12 cellular contexts compared by ENCODE assay signal in genomic region chr17:82645516-82645915, GRCh38. TPM values are rescaled to one million over a fixed set of nuclear protein-coding genes. Genes with fewer than 3 reads are reported as not detected.
DNase-seq lines count a peak whose midpoint lies in the region; ATAC-seq and TF ChIP-seq lines count a peak whose summit lies in the region.
"Had no signal": no experiment of that assay in that cellular context is flagged by ENCODE, and none has a peak within 500 bp of the region (broad histone marks: within the 10 kb centered on the region; RNA-seq: fewer than 3 reads in every experiment).

No MANE protein-coding gene starts in this region.

- WGBS in body of pancreas, 2 donors, result 85 to 89% methylated on average over 4 of the region's 4 CpGs

- POLR2A ChIA-PET in CD4-positive, alpha-beta memory T cell (lab: Charles Lee; ENCODE audit: partially characterized antibody), result no interaction called here
- POLR2A ChIA-PET in naive thymus-derived CD4-positive, alpha-beta T cell (lab: Charles Lee), result no interaction called here

- no peak for ATAC-seq in GM23338
- ATAC-seq in naive thymus-derived CD4-positive, alpha-beta T cell, result no peak
- ATAC-seq in GM21447 (IDR thresholded peaks at IDR 0.05; ENCODE audit: unreplicated experiment), result no peak
- ATAC-seq in body of pancreas, result no peak
- ATAC-seq: left lobe of liver had no signal

- peaks cover 15% of the 10 kb centered on the region; the same call in 1 of the 2 replicates for H3F3A ChIP-seq in GM23338 (replicated peaks; ENCODE audit: low read depth)

- no peak for DNase-seq in CD4-positive, alpha-beta memory T cell
- no peak for DNase-seq in GM23338 (ENCODE audit: low spot score)
- DNase-seq in naive thymus-derived CD4-positive, alpha-beta T cell, result no peak
- no peak for DNase-seq in dermis blood vessel endothelial cell
- DNase-seq in body of pancreas, result no peak
- DNase-seq: amygdala; effector CD8-positive, alpha-beta T cell; NCI-H82; occipital lobe had no signal

- H3K4me3 Mint-ChIP-seq in CD4-positive, alpha-beta memory T cell, result peak overlapping the region in 7 of 8 donors; percentile 22 to 84 (median 51)
- H3K4me3 Mint-ChIP-seq in GM23338, result peak overlapping the region; percentile 86; the same call in 2 of the 3 replicates
- H3K4me3 Mint-ChIP-seq in activated naive CD8-positive, alpha-beta T cell, result peak overlapping the region; percentile 85
- peak overlapping the region; percentile 49 to 92 (median 78) for H3K4me3 Mint-ChIP-seq in naive thymus-derived CD4-positive, alpha-beta T cell

- CTCF ChIA-PET in CD4-positive, alpha-beta memory T cell (lab: Charles Lee; ENCODE audit: partially characterized antibody), result no interaction called here
- CTCF ChIA-PET in naive thymus-derived CD4-positive, alpha-beta T cell (lab: Charles Lee), result no interaction called here

- H3K27ac Mint-ChIP-seq in CD4-positive, alpha-beta memory T cell, result peak overlapping the region in 2 of 7 donors; percentile 30 to 86
- H3K27ac Mint-ChIP-seq in GM23338, result no peak overlapping the region
- H3K27ac Mint-ChIP-seq in activated naive CD8-positive, alpha-beta T cell, result peak overlapping the region; percentile 41
- H3K27ac Mint-ChIP-seq in naive thymus-derived CD4-positive, alpha-beta T cell, result peak overlapping the region in 3 of 9 donors; percentile 21 to 33 (median 28)

- intact Hi-C loops in CD4-positive, alpha-beta memory T cell (cut with micrococcal nuclease), result no loop called here
- intact Hi-C loops in naive thymus-derived CD4-positive, alpha-beta T cell (cut with micrococcal nuclease), result loop anchor here in 1 of 2 donors (10.0 kb wide), 1 partner anchor 151 kb away; no protein-coding TSS in a partner anchor
- intact Hi-C loops in body of pancreas (cut with DNase I), result no loop called here

- no peaks in the 10 kb centered on the region for H3K9me3 ChIP-seq in CD4-positive, alpha-beta memory T cell (ENCODE audit: control insufficient read depth in 1 of 2, low read length in 2 of 2)
- H3K9me3 ChIP-seq in naive thymus-derived CD4-positive, alpha-beta T cell (ENCODE audit: control insufficient read depth in 2 of 3, low read length in 3 of 3), result no peaks in the 10 kb centered on the region
- H3K9me3 ChIP-seq in body of pancreas, result no peaks in the 10 kb centered on the region

- H3K4me3 ChIP-seq in CD4-positive, alpha-beta memory T cell (ENCODE audit: low read length in 2 of 2), result no peak overlapping the region
- H3K4me3 ChIP-seq in GM23338 (no peak overlapping the region), body of pancreas (no peak overlapping the region)
- no peak overlapping the region for H3K4me3 ChIP-seq in naive thymus-derived CD4-positive, alpha-beta T cell (ENCODE audit: low read length)

- H2AFZ ChIP-seq in GM23338, result no peak overlapping the region

- peaks cover 50% of the 10 kb centered on the region for H4K20me1 ChIP-seq in GM23338 (replicated peaks; ENCODE audit: insufficient read depth)

- peaks cover 21 to 33% of the 10 kb centered on the region in 2 donors for H3K36me3 Mint-ChIP-seq in CD4-positive, alpha-beta memory T cell
- H3K36me3 Mint-ChIP-seq in GM23338 (ENCODE audit: low read depth), result peaks cover 36% of the 10 kb centered on the region
- peaks cover 2% of the 10 kb centered on the region for H3K36me3 Mint-ChIP-seq in activated naive CD8-positive, alpha-beta T cell
- peaks cover 0 to 20% (median 9%) of the 10 kb centered on the region in 5 donors for H3K36me3 Mint-ChIP-seq in naive thymus-derived CD4-positive, alpha-beta T cell

- no peak overlapping the region for H3K27ac ChIP-seq in CD4-positive, alpha-beta memory T cell (ENCODE audit: low read depth, low read length)
- no peak overlapping the region for H3K27ac ChIP-seq in GM23338 (ENCODE audit: low read depth)
- no peak overlapping the region for H3K27ac ChIP-seq in naive thymus-derived CD4-positive, alpha-beta T cell (ENCODE audit: low read depth, low read length)
- H3K27ac ChIP-seq in body of pancreas, result no peak overlapping the region

- peaks cover 19 to 50% (median 29%) of the 10 kb centered on the region in 4 donors for H3K4me1 Mint-ChIP-seq in CD4-positive, alpha-beta memory T cell
- H3K4me1 Mint-ChIP-seq in GM23338, result peaks cover 8% of the 10 kb centered on the region; the same call in 2 of the 3 replicates
- H3K4me1 Mint-ChIP-seq in activated naive CD8-positive, alpha-beta T cell (ENCODE audit: low read depth), result peaks cover 27% of the 10 kb centered on the region
- peaks cover 23 to 46% (median 38%) of the 10 kb centered on the region in 7 donors for H3K4me1 Mint-ChIP-seq in naive thymus-derived CD4-positive, alpha-beta T cell

- TF ChIP-seq POLR2A in body of pancreas (IDR thresholded peaks at IDR 0.05), result no peak

- H3K79me2 ChIP-seq in GM23338 (replicated peaks; ENCODE audit: insufficient read depth), result peaks cover 72% of the 10 kb centered on the region

- H3K27me3 ChIP-seq in CD4-positive, alpha-beta memory T cell (ENCODE audit: insufficient read depth, low read length), result no peaks in the 10 kb centered on the region
- H3K27me3 ChIP-seq in GM23338 (ENCODE audit: insufficient read depth), result no peaks in the 10 kb centered on the region
- H3K27me3 ChIP-seq in naive thymus-derived CD4-positive, alpha-beta T cell (ENCODE audit: control insufficient read depth in 2 of 2, insufficient read depth in 2 of 2, low read length in 2 of 2), result no peaks in the 10 kb centered on the region
- H3K27me3 ChIP-seq in body of pancreas, result no peaks in the 10 kb centered on the region

- H3K4me2 ChIP-seq in GM23338, result no peak overlapping the region

- no peaks in the 10 kb centered on the region for H3K9me2 ChIP-seq in GM23338 (ENCODE audit: insufficient read depth)

- TF ChIP-seq CTCF in GM23338 (conservative IDR thresholded peaks at IDR 0.05; ENCODE audit: low read depth in 2 of 2) (no peak), body of pancreas (IDR thresholded peaks at IDR 0.05) (no peak)

- H3K36me3 ChIP-seq in CD4-positive, alpha-beta memory T cell (ENCODE audit: insufficient read depth, low read length), result peaks cover 36% of the 10 kb centered on the region
- H3K36me3 ChIP-seq in GM23338 (ENCODE audit: insufficient read depth), result peaks cover 7% of the 10 kb centered on the region; the same call in 1 of the 2 replicates
- peaks cover 0 to 47% (median 16%) of the 10 kb centered on the region in 3 experiments for H3K36me3 ChIP-seq in naive thymus-derived CD4-positive, alpha-beta T cell (ENCODE audit: control insufficient read depth in 2 of 3, insufficient read depth in 3 of 3, low read length in 3 of 3)
- peaks cover 10% of the 10 kb centered on the region in 2 donors for H3K36me3 ChIP-seq in body of pancreas (replicated peaks in 1 of 2; ENCODE audit: insufficient read depth in 1 of 2, low read depth in 2 of 2)

- no peaks in the 10 kb centered on the region for H3K27me3 Mint-ChIP-seq in CD4-positive, alpha-beta memory T cell
- H3K27me3 Mint-ChIP-seq in GM23338 (ENCODE audit: insufficient read depth, low read depth, poor library complexity), result peaks cover 12% of the 10 kb centered on the region
- no peaks in the 10 kb centered on the region for H3K27me3 Mint-ChIP-seq in activated naive CD8-positive, alpha-beta T cell
- H3K27me3 Mint-ChIP-seq in naive thymus-derived CD4-positive, alpha-beta T cell, result no peaks in the 10 kb centered on the region

- H3K4me1 ChIP-seq in CD4-positive, alpha-beta memory T cell (ENCODE audit: insufficient read depth, low read length), result peaks cover 30% of the 10 kb centered on the region
- H3K4me1 ChIP-seq in GM23338 (ENCODE audit: insufficient read depth) (peaks cover 10% of the 10 kb centered on the region; the same call in 1 of the 2 replicates), body of pancreas (peaks cover 66% of the 10 kb centered on the region)
- peaks cover 11 to 25% of the 10 kb centered on the region in 2 donors for H3K4me1 ChIP-seq in naive thymus-derived CD4-positive, alpha-beta T cell (ENCODE audit: control insufficient read depth in 2 of 2, insufficient read depth in 2 of 2, low read length in 2 of 2)

- H3K9me3 Mint-ChIP-seq in CD4-positive, alpha-beta memory T cell, result peaks cover 0 to 2% (median 0%) of the 10 kb centered on the region in 8 donors
- H3K9me3 Mint-ChIP-seq in GM23338, result no peaks in the 10 kb centered on the region
- no peaks in the 10 kb centered on the region for H3K9me3 Mint-ChIP-seq in activated naive CD8-positive, alpha-beta T cell (ENCODE audit: low read depth)
- H3K9me3 Mint-ChIP-seq in naive thymus-derived CD4-positive, alpha-beta T cell, result peaks cover 0 to 2% (median 0%) of the 10 kb centered on the region in 11 donors

RNA-seq across cellular contexts. Expression of gene WDR45B, which starts 2.7 kb away (rescaled TPM):
- total RNA-seq in CD4-positive, alpha-beta memory T cell, result 10 to 100 TPM; 66.3 to 66.7 TPM
- polyA plus RNA-seq in CD4-positive, alpha-beta memory T cell, result 10 to 100 TPM; 35.1 to 48.4 TPM
- total RNA-seq in GM23338 (2014; rRNA removed; shearing (Covaris generic)), result 96.4 and 97.6 TPM in 2 replicates
- polyA plus RNA-seq in GM23338 (2016; fragmentation: Nextera tagmentation; extraction: Ambion mirVana), result 69.4 and 82.3 TPM in 2 replicates
- total RNA-seq in naive thymus-derived CD4-positive, alpha-beta T cell, result 10 to 100 TPM; 44.9 to 91.6 (median 68.4) TPM
- 10 to 100 TPM; 30.5 to 36.8 TPM for polyA plus RNA-seq in naive thymus-derived CD4-positive, alpha-beta T cell
- total RNA-seq in dermis blood vessel endothelial cell, result 61.4 and 91.0 TPM in 2 replicates
- 10 to 100 TPM; 45.5 to 49.3 TPM for total RNA-seq in body of pancreas

RNA-seq across cellular contexts. Expression of gene RAB40B, which starts 53.0 kb away (rescaled TPM):
- 1 to 10 TPM; 5.1 to 5.8 TPM for total RNA-seq in CD4-positive, alpha-beta memory T cell
- polyA plus RNA-seq in CD4-positive, alpha-beta memory T cell, result 1 to 10 TPM; 2.6 to 4.0 TPM
- 5.2 and 10.8 TPM in 2 replicates for total RNA-seq in GM23338 (2014; rRNA removed; shearing (Covaris generic))
- 2.8 and 4.2 TPM in 2 replicates for polyA plus RNA-seq in GM23338 (2016; fragmentation: Nextera tagmentation; extraction: Ambion mirVana)
- total RNA-seq in naive thymus-derived CD4-positive, alpha-beta T cell, result 1 to 10 TPM; 2.8 to 6.1 (median 3.6) TPM
- polyA plus RNA-seq in naive thymus-derived CD4-positive, alpha-beta T cell, result 1 to 10 TPM; 1.3 to 2.5 TPM
- 5.8 and 8.9 TPM in 2 replicates for total RNA-seq in dermis blood vessel endothelial cell
- total RNA-seq in body of pancreas, result 10 to 100 TPM; 18.2 to 39.9 TPM
